26 cellular contexts compared by ENCODE assay signal in genomic region chr7:47259682-47260081, GRCh38.
"Had no signal": no experiment of that assay in that cellular context is flagged by ENCODE, and none has a peak within 500 bp of the region (broad histone marks: within the 10 kb centered on the region; RNA-seq: fewer than 3 reads in every experiment).

No MANE protein-coding gene starts in this region.

- DNase-seq: stimulated activated CD4-positive, alpha-beta T cell treated with anti-CD3 and anti-CD28 coated beads, Interleukin-2, amount 100 ng/mL, for 48 hours; stimulated activated CD4-positive, alpha-beta T cell treated with anti-CD3 and anti-CD28 coated beads, Interleukin-4, amount 100 ng/mL, for 1 hour; stimulated activated CD4-positive, alpha-beta T cell treated with anti-CD3 and anti-CD28 coated beads, Interleukin-4, amount 100 ng/mL, for 24 hours; stimulated activated CD4-positive, alpha-beta T cell treated with anti-CD3 and anti-CD28 coated beads, Interleukin-4, amount 100 ng/mL, for 4 hours; stimulated activated CD8-positive, alpha-beta memory T cell treated with anti-CD3 and anti-CD28 coated beads, Interleukin-4, amount 100 ng/mL, for 48 hours; stimulated activated naive B cell treated with anti-CD40 and anti-IgM and Interleukin-4, amounts not matched to agents 10 μg/mL and 1 μg/mL and 100 μg/mL, for 72 hours; stimulated activated naive CD4-positive, alpha-beta T cell; stimulated activated naive CD4-positive, alpha-beta T cell treated with Interleukin-2 at 50 U/mL for 16 hours; stimulated activated naive CD8-positive, alpha-beta T cell treated with anti-CD3 and anti-CD28 coated beads, Interleukin-15, amount 100 ng/mL, for 72 hours; stimulated activated naive CD8-positive, alpha-beta T cell treated with anti-CD3 and anti-CD28 coated beads, Interleukin-15, Interleukin-2, amounts not matched to agents 100 U/mL and 50 U/mL, for 24 hours; stomach; substantia nigra; testis; thyroid gland; tibial artery; transverse colon; trophoblast cell; upper lobe of left lung; upper lobe of right lung; uterus had no signal

- H3K27ac ChIP-seq: stomach, suprapubic skin, testis, thoracic aorta, thyroid gland, tibial artery, tibial nerve, transverse colon, upper lobe of left lung, upper lobe of right lung, uterus, vagina had no signal

- H3K36me3 ChIP-seq: stomach, suprapubic skin, thoracic aorta, thyroid gland, tibial artery, tibial nerve, transverse colon, upper lobe of left lung, upper lobe of right lung, uterus, vagina had no signal

- H3K4me1 ChIP-seq: uterus had no signal

- H3K27me3 ChIP-seq: stomach, suprapubic skin, testis, thyroid gland, tibial artery, tibial nerve, transverse colon, upper lobe of left lung, upper lobe of right lung, uterus, vagina had no signal

- H3K4me3 ChIP-seq: stomach, suprapubic skin, testis, thoracic aorta, thyroid gland, tibial artery, tibial nerve, transverse colon, upper lobe of left lung, upper lobe of right lung, uterus, vagina had no signal

- H3K9me3 ChIP-seq: stomach, suprapubic skin, testis, thoracic aorta, thyroid gland, tibial artery, tibial nerve, transverse colon, upper lobe of left lung, upper lobe of right lung, uterus, vagina had no signal

- ATAC-seq: stimulated activated effector memory CD8-positive, alpha-beta T cell treated with anti-CD3 and anti-CD28 coated beads, Interleukin-12 subunit alpha, Interleukin-12 subunit beta, amount 100 ng/mL, for 72 hours; stimulated activated memory B cell treated with anti-CD40 and anti-IgM and Interleukin-4, amounts not matched to agents 10 μg/mL and 1 μg/mL and 100 μg/mL, for 72 hours; stimulated activated naive B cell treated with anti-CD40 and anti-IgM and Interleukin-4, amounts not matched to agents 10 μg/mL and 1 μg/mL and 100 μg/mL, for 72 hours; stimulated activated naive CD8-positive, alpha-beta T cell treated with anti-CD3 and anti-CD28 coated beads, Interleukin-15, amount 100 ng/mL, for 72 hours; stimulated activated naive CD8-positive, alpha-beta T cell treated with anti-CD3 and anti-CD28 coated beads, Interleukin-15, Interleukin-2, amounts not matched to agents 100 U/mL and 50 U/mL, for 24 hours; upper lobe of right lung had no signal
